Comparison of ENCODE assay signal across 1 cellular context in genomic region chr9:104412238-104412637, GRCh38.
TF ChIP-seq lines count a peak whose summit lies in the region.

No MANE protein-coding gene starts in this region.

TF ChIP-seq in GM23338, 12 proteins besides CTCF, POLR2A, EP300 and RAD21 (continued from another document):
- TF ChIP-seq ZNF462 (CRISPR knock-in tag; IDR thresholded peaks at IDR 0.05) = no peak
- TF ChIP-seq POLR2AphosphoS5 (IDR thresholded peaks at IDR 0.05; ENCODE audit: low read depth) = no peak
- no peak for TF ChIP-seq ZNF331 (CRISPR knock-in tag; IDR thresholded peaks at IDR 0.05; ENCODE audit: low read depth)
- TF ChIP-seq CREB1 (CRISPR knock-in tag; IDR thresholded peaks at IDR 0.05; ENCODE audit: low read depth) = no peak
- no peak for TF ChIP-seq JUNB (IDR thresholded peaks at IDR 0.05; ENCODE audit: unreplicated experiment)
- no peak for TF ChIP-seq EZH2phosphoT487 (IDR thresholded peaks at IDR 0.05; ENCODE audit: unreplicated experiment)
- TF ChIP-seq STAT1 (IDR thresholded peaks at IDR 0.05; ENCODE audit: unreplicated experiment) = no peak
- TF ChIP-seq, protein P1, sequence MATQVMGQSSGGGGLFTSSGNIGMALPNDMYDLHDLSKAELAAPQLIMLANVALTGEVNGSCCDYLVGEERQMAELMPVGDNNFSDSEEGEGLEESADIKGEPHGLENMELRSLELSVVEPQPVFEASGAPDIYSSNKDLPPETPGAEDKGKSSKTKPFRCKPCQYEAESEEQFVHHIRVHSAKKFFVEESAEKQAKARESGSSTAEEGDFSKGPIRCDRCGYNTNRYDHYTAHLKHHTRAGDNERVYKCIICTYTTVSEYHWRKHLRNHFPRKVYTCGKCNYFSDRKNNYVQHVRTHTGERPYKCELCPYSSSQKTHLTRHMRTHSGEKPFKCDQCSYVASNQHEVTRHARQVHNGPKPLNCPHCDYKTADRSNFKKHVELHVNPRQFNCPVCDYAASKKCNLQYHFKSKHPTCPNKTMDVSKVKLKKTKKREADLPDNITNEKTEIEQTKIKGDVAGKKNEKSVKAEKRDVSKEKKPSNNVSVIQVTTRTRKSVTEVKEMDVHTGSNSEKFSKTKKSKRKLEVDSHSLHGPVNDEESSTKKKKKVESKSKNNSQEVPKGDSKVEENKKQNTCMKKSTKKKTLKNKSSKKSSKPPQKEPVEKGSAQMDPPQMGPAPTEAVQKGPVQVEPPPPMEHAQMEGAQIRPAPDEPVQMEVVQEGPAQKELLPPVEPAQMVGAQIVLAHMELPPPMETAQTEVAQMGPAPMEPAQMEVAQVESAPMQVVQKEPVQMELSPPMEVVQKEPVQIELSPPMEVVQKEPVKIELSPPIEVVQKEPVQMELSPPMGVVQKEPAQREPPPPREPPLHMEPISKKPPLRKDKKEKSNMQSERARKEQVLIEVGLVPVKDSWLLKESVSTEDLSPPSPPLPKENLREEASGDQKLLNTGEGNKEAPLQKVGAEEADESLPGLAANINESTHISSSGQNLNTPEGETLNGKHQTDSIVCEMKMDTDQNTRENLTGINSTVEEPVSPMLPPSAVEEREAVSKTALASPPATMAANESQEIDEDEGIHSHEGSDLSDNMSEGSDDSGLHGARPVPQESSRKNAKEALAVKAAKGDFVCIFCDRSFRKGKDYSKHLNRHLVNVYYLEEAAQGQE (IDR thresholded peaks at IDR 0.05; ENCODE audit: unreplicated experiment) = no peak
- TF ChIP-seq EZH2 (IDR thresholded peaks at IDR 0.05; ENCODE audit: low read depth, unreplicated experiment) = no peak
- TF ChIP-seq NANOG (IDR thresholded peaks at IDR 0.05; ENCODE audit: borderline replicate concordance) = no peak
- TF ChIP-seq, protein P2, sequence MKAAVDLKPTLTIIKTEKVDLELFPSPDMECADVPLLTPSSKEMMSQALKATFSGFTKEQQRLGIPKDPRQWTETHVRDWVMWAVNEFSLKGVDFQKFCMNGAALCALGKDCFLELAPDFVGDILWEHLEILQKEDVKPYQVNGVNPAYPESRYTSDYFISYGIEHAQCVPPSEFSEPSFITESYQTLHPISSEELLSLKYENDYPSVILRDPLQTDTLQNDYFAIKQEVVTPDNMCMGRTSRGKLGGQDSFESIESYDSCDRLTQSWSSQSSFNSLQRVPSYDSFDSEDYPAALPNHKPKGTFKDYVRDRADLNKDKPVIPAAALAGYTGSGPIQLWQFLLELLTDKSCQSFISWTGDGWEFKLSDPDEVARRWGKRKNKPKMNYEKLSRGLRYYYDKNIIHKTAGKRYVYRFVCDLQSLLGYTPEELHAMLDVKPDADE (IDR thresholded peaks at IDR 0.05) = no peak
